ENCODE assay signal across 8 cellular contexts in genomic region chr11:79100093-79100704, GRCh38.
A peak's percentile ranks its signal among the peaks of the same experiment; 100 is the strongest.
DNase-seq lines count a peak whose midpoint lies in the region; ATAC-seq and TF ChIP-seq lines count a peak whose summit lies in the region.

No MANE protein-coding gene starts in this region.

- peak overlapping the region in 1 of 11 experiments; percentile 34; a peak in 1 of 22 replicates for H3K27ac ChIP-seq in BLaER1 treated with 17β-estradiol and CSF1 and Interleukin-3, amounts not matched to agents 10 nM and 100 nM

- peak; percentile 68 for ATAC-seq in HG02840 (IDR thresholded peaks at IDR 0.05; ENCODE audit: low FRiP score, unreplicated experiment)
- ATAC-seq in stimulated activated naive CD8-positive, alpha-beta T cell treated with anti-CD3 and anti-CD28 coated beads, Interleukin-15, Interleukin-2, amounts not matched to agents 100 U/mL and 50 U/mL, for 24 hours, result peak; percentile 54

- H3K36me3 ChIP-seq in BLaER1 treated with 17β-estradiol and CSF1 and Interleukin-3, amounts not matched to agents 10 nM and 100 nM, result no peaks in the 10 kb centered on the region

- peaks cover 7 to 35% (median 24%) of the 10 kb centered on the region in 10 experiments; a peak in 19 of 20 replicates for H3K4me1 ChIP-seq in BLaER1 treated with 17β-estradiol and CSF1 and Interleukin-3, amounts not matched to agents 10 nM and 100 nM

- peak overlapping the region in 9 of 11 experiments; percentile 26 to 70 (median 49); a peak in 14 of 22 replicates for H3K4me2 ChIP-seq in BLaER1 treated with 17β-estradiol and CSF1 and Interleukin-3, amounts not matched to agents 10 nM and 100 nM

- DNase-seq in GM13976 (ENCODE audit: low spot score), result peak; percentile 76
- DNase-seq in NCI-H1694 treated with DMSO at 0.1 percent for 48 hours (lab: John Stamatoyannopoulos, UW), result peak; percentile 9
- DNase-seq in amniotic stem cell (lab: John Stamatoyannopoulos, UW), result peak; percentile 26
- DNase-seq in iPS-NIHi11 (ENCODE audit: low spot score), result peak; percentile 78
- DNase-seq in stimulated activated naive CD8-positive, alpha-beta T cell treated with anti-CD3 and anti-CD28 coated beads, Interleukin-15, Interleukin-2, amounts not matched to agents 100 U/mL and 50 U/mL, for 24 hours, result peak; percentile 20
- DNase-seq in effector CD4-positive, alpha-beta T cell, result no peak

- peak; percentile 55 for TF ChIP-seq CTCF in GM13976 (IDR thresholded peaks at IDR 0.05; ENCODE audit: borderline replicate concordance, control extremely low read depth, extremely low read depth, insufficient read depth, missing control alignments)

- in situ Hi-C loops in GM13976 (cut with MboI; ENCODE audit: low sequenced_read_pairs, unreplicated experiment), result no loop called here

- H3K9ac ChIP-seq in BLaER1 treated with 17β-estradiol and CSF1 and Interleukin-3, amounts not matched to agents 10 nM and 100 nM, result no peak overlapping the region

- H3K9me3 ChIP-seq in BLaER1 treated with 17β-estradiol and CSF1 and Interleukin-3, amounts not matched to agents 10 nM and 100 nM (replicated peaks in 1 of 11), result no peaks in the 10 kb centered on the region

- no peaks in the 10 kb centered on the region for H3K27me3 ChIP-seq in BLaER1 treated with 17β-estradiol and CSF1 and Interleukin-3, amounts not matched to agents 10 nM and 100 nM

- no peak overlapping the region for H3K4me3 ChIP-seq in BLaER1 treated with 17β-estradiol and CSF1 and Interleukin-3, amounts not matched to agents 10 nM and 100 nM

- no peaks in the 10 kb centered on the region for H4K20me1 ChIP-seq in BLaER1 treated with 17β-estradiol and CSF1 and Interleukin-3, amounts not matched to agents 10 nM and 100 nM
